33 cellular contexts compared by ENCODE assay signal in the genomic region with DNA sequence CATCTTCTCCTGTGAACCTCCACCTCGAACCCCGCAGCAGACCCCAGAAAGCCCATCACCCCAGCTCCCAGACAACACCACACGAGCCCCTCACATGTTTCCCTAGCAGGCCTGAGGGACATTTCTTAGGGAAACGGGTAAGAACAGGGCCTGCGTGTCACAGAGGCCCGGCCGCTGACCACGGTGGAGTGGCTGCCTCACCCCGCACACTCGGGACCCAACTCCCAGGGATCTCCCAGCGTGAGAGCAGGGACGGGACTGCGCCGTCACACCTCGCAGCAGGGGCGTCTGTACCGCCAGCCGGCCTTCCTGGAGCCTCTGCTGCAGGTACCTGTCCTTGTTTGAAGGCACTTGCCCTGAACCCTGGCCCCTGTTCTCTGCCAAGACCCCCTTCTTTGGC. TPM values are rescaled to one million over a fixed set of nuclear protein-coding genes. Genes with fewer than 3 reads are reported as not detected.
"Had no signal": no experiment of that assay in that cellular context is flagged by ENCODE, and none has a peak within 500 bp of the region (broad histone marks: within the 10 kb centered on the region; RNA-seq: fewer than 3 reads in every experiment).

No MANE protein-coding gene starts in this region.

- H3K27me3 Mint-ChIP-seq: naive thymus-derived CD8-positive, alpha-beta T cell; progenitor cell of endocrine pancreas; stimulated activated memory B cell treated with anti-CD40 and anti-IgM and Interleukin-4, amounts not matched to agents 10 μg/mL and 1 μg/mL and 100 μg/mL, for 72 hours had no signal

- H3K4me3 Mint-ChIP-seq: immature natural killer cell; naive thymus-derived CD8-positive, alpha-beta T cell; nephron; neural progenitor cell; stimulated activated memory B cell treated with anti-CD40 and anti-IgM and Interleukin-4, amounts not matched to agents 10 μg/mL and 1 μg/mL and 100 μg/mL, for 72 hours had no signal

- ATAC-seq: left colon; left lung; lower lobe of right lung; naive thymus-derived CD8-positive, alpha-beta T cell; right cardiac atrium; stimulated activated memory B cell treated with anti-CD40 and anti-IgM and Interleukin-4, amounts not matched to agents 10 μg/mL and 1 μg/mL and 100 μg/mL, for 72 hours; stimulated activated naive CD8-positive, alpha-beta T cell treated with anti-CD3 and anti-CD28 coated beads, Interleukin-15, Interleukin-2, amounts not matched to agents 100 U/mL and 50 U/mL, for 24 hours had no signal

- FAIRE-seq: islet of Langerhans, kidney, small intestine had no signal

- H3K9me3 Mint-ChIP-seq: immature natural killer cell; naive thymus-derived CD8-positive, alpha-beta T cell; nephron; neural progenitor cell; stimulated activated memory B cell treated with anti-CD40 and anti-IgM and Interleukin-4, amounts not matched to agents 10 μg/mL and 1 μg/mL and 100 μg/mL, for 72 hours had no signal

- H3K4me1 ChIP-seq: lower lobe of right lung, neural progenitor cell, thyroid gland had no signal

- H3K4me2 ChIP-seq: neural progenitor cell had no signal

- H3K36me3 ChIP-seq: neural progenitor cell, ovary had no signal

- DNase-seq: hypothalamus; immature natural killer cell; kidney; left colon; left lung; lower lobe of right lung; mammary epithelial cell; mesenchymal stem cell; naive thymus-derived CD8-positive, alpha-beta T cell; occipital lobe; ovary; retina; sigmoid colon; small intestine; stimulated activated CD4-positive, alpha-beta T cell treated with anti-CD3 and anti-CD28 coated beads, Interleukin-1b, Interleukin-23, amount 100 ng/mL, for 48 hours; stimulated activated CD4-positive, alpha-beta T cell treated with anti-CD3 and anti-CD28 coated beads, Interleukin-2, amount 100 ng/mL, for 48 hours; stimulated activated CD4-positive, alpha-beta T cell treated with anti-CD3 and anti-CD28 coated beads, Interleukin-4, amount 100 ng/mL, for 4 hours; stimulated activated CD8-positive, alpha-beta memory T cell treated with anti-CD3 and anti-CD28 coated beads, Interleukin-4, amount 100 ng/mL, for 48 hours; stimulated activated naive CD8-positive, alpha-beta T cell treated with anti-CD3 and anti-CD28 coated beads, Interleukin-15, Interleukin-2, amounts not matched to agents 100 U/mL and 50 U/mL, for 24 hours; stomach; testis; thyroid gland; transverse colon had no signal

- H2AFZ ChIP-seq: neural progenitor cell had no signal

- H3K9ac ChIP-seq: neural progenitor cell had no signal

- H3K27ac Mint-ChIP-seq: immature natural killer cell; nephron; neural progenitor cell; progenitor cell of endocrine pancreas; stimulated activated memory B cell treated with anti-CD40 and anti-IgM and Interleukin-4, amounts not matched to agents 10 μg/mL and 1 μg/mL and 100 μg/mL, for 72 hours had no signal

- H3K4me1 Mint-ChIP-seq: immature natural killer cell; nephron; neural progenitor cell; stimulated activated memory B cell treated with anti-CD40 and anti-IgM and Interleukin-4, amounts not matched to agents 10 μg/mL and 1 μg/mL and 100 μg/mL, for 72 hours had no signal

- H3K9me3 ChIP-seq: left lung, lower lobe of right lung, neutrophil, ovary, sigmoid colon, stomach, testis, thyroid gland, transverse colon, upper lobe of left lung, vagina had no signal

- H3K27me3 ChIP-seq: left lung, neural progenitor cell, neutrophil, ovary, sigmoid colon, stomach, testis, thyroid gland, transverse colon, upper lobe of left lung, vagina had no signal

- H3K27ac ChIP-seq: left lung, lower lobe of right lung, neural progenitor cell, neutrophil, ovary, sigmoid colon, stomach, testis, thyroid gland, transverse colon, upper lobe of left lung had no signal

- H3K4me3 ChIP-seq: left lung, lower lobe of right lung, neural progenitor cell, ovary, sigmoid colon, stomach, testis, thyroid gland, transverse colon, upper lobe of left lung, vagina had no signal

RNA-seq across cellular contexts. Expression of gene ATP5MGL, which starts 10.2 kb away (rescaled TPM):
- total RNA-seq: thyroid gland, vagina had no signal
- polyA plus RNA-seq: mammary epithelial cell, ovary, stomach, urinary bladder had no signal
